ENCODE assay signal across 8 cellular contexts in genomic region chr12:120228041-120228290, GRCh38. TPM values are rescaled to one million over a fixed set of nuclear protein-coding genes. Genes with fewer than 3 reads are reported as not detected.
A peak's percentile ranks its signal among the peaks of the same experiment; 100 is the strongest.
DNase-seq lines count a peak whose midpoint lies in the region; ATAC-seq and TF ChIP-seq lines count a peak whose summit lies in the region.

No MANE protein-coding gene starts in this region.

- no peak for DNase-seq in Panc1 (ENCODE audit: low read depth, low spot score)
- no peak for DNase-seq in esophagus squamous epithelium (lab: John Stamatoyannopoulos, UW)
- DNase-seq in trophoblast cell, result no peak
- no peak for DNase-seq in germinal center (ENCODE audit: low spot score)
- DNase-seq in DMS153 (lab: John Stamatoyannopoulos, UW), result no peak
- DNase-seq in SK-N-DZ (ENCODE audit: low spot score), result no peak

- H4K8ac ChIP-seq in trophoblast cell (ENCODE audit: low read depth, low read length), result peak overlapping the region; percentile 19

- in situ Hi-C loops in Panc1 (cut with HindIII; ENCODE audit: low pct_unique_long_range_greater_than_20kb, low sequenced_read_pairs), result no loop called here

- H2AFZ ChIP-seq in trophoblast cell (ENCODE audit: insufficient read depth, low read length, poor library complexity), result no peak overlapping the region

- peak overlapping the region; percentile 75 for H2BK5ac ChIP-seq in trophoblast cell (ENCODE audit: low read depth, low read length, poor library complexity)

- H3K79me2 ChIP-seq in trophoblast cell (ENCODE audit: control insufficient read depth, insufficient read depth, low read length, poor library complexity), result peaks cover 29% of the 10 kb centered on the region

- no peak for TF ChIP-seq POLR2A in esophagus squamous epithelium (IDR thresholded peaks at IDR 0.05)

- WGBS in esophagus squamous epithelium, 2 donors, result 83% methylated on average over 2 of the region's 3 CpGs; no CpG with 5 or more reads in 1 of the 2 donors
- WGBS in trophoblast cell (ENCODE audit: extremely low coverage, insufficient coverage, insufficient read length), result no CpG with 5 or more reads among the region's 3 CpGs

- intact Hi-C loops in Panc1 (cut with micrococcal nuclease; ENCODE audit: unreplicated experiment) (loop anchor here (2.0 kb wide), 1 partner anchor 37 kb away; the partner anchor contains the start of gene PXN), esophagus squamous epithelium (cut with DNase I) (loop anchor here (2.0 kb wide), 1 partner anchor 37 kb away; the partner anchor contains the start of gene PXN)

- H3K36me3 ChIP-seq in Panc1 (ENCODE audit: control insufficient read depth, insufficient read depth, low read length), result peaks cover 9% of the 10 kb centered on the region
- H3K36me3 ChIP-seq in esophagus squamous epithelium, result peaks cover 3 to 28% (median 7%) of the 10 kb centered on the region in 3 donors
- H3K36me3 ChIP-seq in trophoblast cell (ENCODE audit: control insufficient read depth in 1 of 2, insufficient read depth in 2 of 2, low read length in 2 of 2), result peaks cover 30 to 35% of the 10 kb centered on the region in 2 experiments

- peaks cover 44% of the 10 kb centered on the region for H3K79me1 ChIP-seq in trophoblast cell (ENCODE audit: low read length)

- peak overlapping the region; percentile 20 for H4K91ac ChIP-seq in trophoblast cell (ENCODE audit: low read depth, low read length)

- H3K4me2 ChIP-seq in trophoblast cell (ENCODE audit: low read length), result peak overlapping the region; percentile 32

- peak; percentile 4 for ATAC-seq in GM18502 (IDR thresholded peaks at IDR 0.05; ENCODE audit: poor library complexity, unreplicated experiment)
- no peak for ATAC-seq in Panc1
- no peak for ATAC-seq in GM19397 (IDR thresholded peaks at IDR 0.05; ENCODE audit: unreplicated experiment)

- peak overlapping the region; percentile 100 for H3K27ac ChIP-seq in Panc1 (ENCODE audit: low read length)
- H3K27ac ChIP-seq in esophagus squamous epithelium, result peak overlapping the region in 3 of 4 donors; percentile 29 to 94 (median 84)
- peak overlapping the region; percentile 100 for H3K27ac ChIP-seq in trophoblast cell (ENCODE audit: low read depth, low read length)

- no peak overlapping the region for H3K9ac ChIP-seq in trophoblast cell (ENCODE audit: low read length)

- H3K23ac ChIP-seq in trophoblast cell (ENCODE audit: low read length), result no peak overlapping the region

- peak overlapping the region; percentile 36 for H3K14ac ChIP-seq in trophoblast cell (ENCODE audit: low read length)

- no peaks in the 10 kb centered on the region for H3K9me3 ChIP-seq in Panc1 (ENCODE audit: control insufficient read depth, insufficient read depth, low read depth, low read length)
- no peaks in the 10 kb centered on the region for H3K9me3 ChIP-seq in esophagus squamous epithelium
- H3K9me3 ChIP-seq in trophoblast cell (ENCODE audit: insufficient read depth, low read depth, low read length), result no peaks in the 10 kb centered on the region

- H2BK120ac ChIP-seq in trophoblast cell (ENCODE audit: insufficient read depth, low read length, poor library complexity), result no peak overlapping the region

- POLR2A ChIA-PET in Panc1 (lab: Charles Lee), result interaction anchor here (0.6 to 2.1 kb wide), 5 partner anchors 27 to 64 kb away, joined by 4 to 25 read pairs (median 4); partner anchors contain the start of genes PXN, RNU4-2 and RPLP0

- no TSS peak for BruUV-seq in Panc1 (replicated peaks; lab: Mats Ljungman, UMichigan)

- no peak overlapping the region for H4K12ac ChIP-seq in trophoblast cell (ENCODE audit: low read depth, low read length)

- peak overlapping the region; percentile 56 for H3K4ac ChIP-seq in trophoblast cell (ENCODE audit: low read depth, low read length)

- H3K27me3 ChIP-seq in Panc1 (ENCODE audit: control insufficient read depth, insufficient read depth, low read length), result no peaks in the 10 kb centered on the region
- no peaks in the 10 kb centered on the region for H3K27me3 ChIP-seq in esophagus squamous epithelium
- H3K27me3 ChIP-seq in trophoblast cell (ENCODE audit: insufficient read depth, low read length), result no peaks in the 10 kb centered on the region

- H2AK5ac ChIP-seq in trophoblast cell (ENCODE audit: low read length), result no peak overlapping the region

- H3K18ac ChIP-seq in trophoblast cell (ENCODE audit: low read length), result peak overlapping the region; percentile 56

- CTCF ChIA-PET in Panc1 (lab: Charles Lee), result interaction anchor here (0.6 to 2.3 kb wide), 14 partner anchors 9 to 210 kb away, joined by 3 to 26 read pairs (median 5); partner anchors contain the start of genes COX6A1, PXN and RPLP0

- H3K4me3 ChIP-seq in Panc1 (ENCODE audit: low read depth in 2 of 2, low read length in 2 of 2) (no peak overlapping the region), esophagus squamous epithelium (peak overlapping the region in 1 of 4 donors; percentile 25), trophoblast cell (ENCODE audit: low read depth, low read length) (no peak overlapping the region)

- H3K4me1 ChIP-seq in Panc1 (ENCODE audit: control insufficient read depth, insufficient read depth, low read length), result peaks cover 93% of the 10 kb centered on the region
- H3K4me1 ChIP-seq in esophagus squamous epithelium, result peaks cover 67 to 93% (median 83%) of the 10 kb centered on the region in 3 donors
- H3K4me1 ChIP-seq in trophoblast cell (ENCODE audit: control insufficient read depth in 1 of 2, insufficient read depth in 2 of 2, low read length in 2 of 2), result peaks cover 52 to 55% of the 10 kb centered on the region in 2 experiments

- peak overlapping the region; percentile 33 for H2BK12ac ChIP-seq in trophoblast cell (ENCODE audit: low read length)

- TF ChIP-seq CTCF in Panc1 (IDR thresholded peaks at IDR 0.05) (no peak), esophagus squamous epithelium (IDR thresholded peaks at IDR 0.05) (no peak)

RNA-seq across cellular contexts. Expression of gene RPLP0, which starts 27.1 kb away (rescaled TPM):
- 2,628 TPM for total RNA-seq in Panc1 (2021; ENCODE audit: unreplicated experiment)
- 4,062 TPM for polyA plus RNA-seq in Panc1 (2012; ENCODE audit: insufficient read length)
- 1,000 to 10,000 TPM; 3,136 to 5,114 (median 4,044) TPM for total RNA-seq in esophagus squamous epithelium
- polyA plus RNA-seq in trophoblast cell (2013), result 2,531 and 2,584 TPM in 2 replicates
- 4,714 and 5,742 TPM in 2 replicates for polyA plus RNA-seq in SK-N-DZ (2014; cell fraction: cytosol; rRNA removed)
- polyA plus RNA-seq in SK-N-DZ (2014; cell fraction: nucleus; rRNA removed), result 2,778 and 4,188 TPM in 2 replicates

RNA-seq across cellular contexts. Expression of gene GCN1, which starts 33.5 kb away (rescaled TPM):
- total RNA-seq in Panc1 (2021; ENCODE audit: unreplicated experiment), result 175 TPM
- 125 TPM for polyA plus RNA-seq in Panc1 (2012; ENCODE audit: insufficient read length)
- 100 to 1,000 TPM in 1 of 4 donors, 10 to 100 TPM in 3; 39.5 to 117 (median 63.7) TPM for total RNA-seq in esophagus squamous epithelium
- 41.3 and 42.4 TPM in 2 replicates for polyA plus RNA-seq in trophoblast cell (2013)
- 37.5 and 41.9 TPM in 2 replicates for polyA plus RNA-seq in SK-N-DZ (2014; cell fraction: cytosol; rRNA removed)
- polyA plus RNA-seq in SK-N-DZ (2014; cell fraction: nucleus; rRNA removed), result 126 and 306 TPM in 2 replicates

RNA-seq across cellular contexts. Expression of gene PXN, which starts 37.6 kb away (rescaled TPM):
- total RNA-seq in Panc1 (2021; ENCODE audit: unreplicated experiment) (484 TPM), esophagus squamous epithelium (10 to 100 TPM; 18.2 to 44.4 (median 21.4) TPM)
- 478 TPM for polyA plus RNA-seq in Panc1 (2012; ENCODE audit: insufficient read length)
- polyA plus RNA-seq in trophoblast cell (2013), result 99.6 and 100 TPM in 2 replicates
- 13.0 and 14.1 TPM in 2 replicates for polyA plus RNA-seq in SK-N-DZ (2014; cell fraction: cytosol; rRNA removed)
- 8.8 and 15.5 TPM in 2 replicates for polyA plus RNA-seq in SK-N-DZ (2014; cell fraction: nucleus; rRNA removed)

Comparison
In these comparisons a context has a peak if more than half of its experiments do, and no peak if none do; other contexts are left out.
1. RNA of gene PXN, which starts 37.6 kb away (total RNA-seq): 484 TPM in Panc1 (single experiment); 18.2 to 44.4 TPM in esophagus squamous epithelium; every median in the first group is over 10 times any median in the second.
2. Peak in every context shown above with its lines, with median percentiles within 50 percentile points of each other: H3K27ac ChIP-seq.